ENCODE assay signal across 9 cellular contexts in the genomic region with DNA sequence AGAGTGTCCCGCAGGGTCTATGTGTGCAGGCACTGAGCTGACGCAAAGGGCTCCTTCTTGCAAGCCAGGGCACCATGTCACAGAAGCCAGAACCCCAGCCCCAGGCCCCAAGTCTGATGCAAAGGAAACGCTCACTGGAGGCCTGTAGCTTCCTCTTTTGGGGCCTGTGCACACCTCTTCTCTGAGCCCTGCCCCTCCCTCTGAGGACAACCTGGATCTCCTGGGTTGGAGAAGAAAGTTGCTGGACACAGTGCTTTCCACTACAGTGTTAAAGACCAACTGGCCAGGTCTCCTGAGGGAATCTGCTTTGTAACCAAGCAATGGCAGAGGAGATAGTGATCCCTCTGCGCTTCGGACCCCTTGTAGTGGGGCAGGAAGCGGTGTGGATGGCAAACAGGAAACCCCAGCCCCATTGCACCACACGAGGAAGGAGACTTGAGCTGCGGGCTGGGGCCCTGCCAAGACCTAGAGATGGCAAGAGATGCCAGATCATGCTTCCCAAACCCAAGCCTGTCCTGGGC. TPM values are rescaled to one million over a fixed set of nuclear protein-coding genes. Genes with fewer than 3 reads are reported as not detected.
A peak's percentile ranks its signal among the peaks of the same experiment; 100 is the strongest.
DNase-seq lines count a peak whose midpoint lies in the region; ATAC-seq and TF ChIP-seq lines count a peak whose summit lies in the region.
"Had no signal": no experiment of that assay in that cellular context is flagged by ENCODE, and none has a peak within 500 bp of the region (broad histone marks: within the 10 kb centered on the region; RNA-seq: fewer than 3 reads in every experiment).

No MANE protein-coding gene starts in this region.

- no peaks in the 10 kb centered on the region for H3K4me1 ChIP-seq in colonic mucosa
- no peaks in the 10 kb centered on the region for H3K4me1 ChIP-seq in psoas muscle

- no peak overlapping the region for H3K4me3 ChIP-seq in GM06990 (replicated peaks; ENCODE audit: low read depth, low read length)
- no peak overlapping the region for H3K4me3 ChIP-seq in colonic mucosa
- no peak overlapping the region for H3K4me3 ChIP-seq in psoas muscle
- H3K4me3 ChIP-seq: K562 had no signal

- H3K27me3 ChIP-seq in GM06990 (replicated peaks; ENCODE audit: control insufficient read depth, insufficient read depth, low read length) = no peaks in the 10 kb centered on the region
- H3K27me3 ChIP-seq in colonic mucosa = no peaks in the 10 kb centered on the region
- H3K27me3 ChIP-seq in psoas muscle (ENCODE audit: insufficient read depth in 3 of 3, low read length in 2 of 3) = peaks cover 0 to 4% (median 3%) of the 10 kb centered on the region in 3 donors

- peak overlapping the region; percentile 87 for H3K27ac ChIP-seq in colonic mucosa
- H3K27ac ChIP-seq in psoas muscle = no peak overlapping the region

- no peak for TF ChIP-seq CTCF in GM06990 (IDR thresholded peaks at IDR 0.05; ENCODE audit: insufficient read depth, low read length, poor library complexity, severe bottlenecking)
- TF ChIP-seq CTCF in colonic mucosa (IDR thresholded peaks at IDR 0.05) = no peak
- TF ChIP-seq CTCF in psoas muscle (IDR thresholded peaks at IDR 0.05) = no peak

- peak overlapping the region in 1 of 2 donors; percentile 15 for H3K9ac ChIP-seq in colonic mucosa (ENCODE audit: low read depth in 2 of 2, low read length in 2 of 2)

- intact Hi-C loops in colonic mucosa (cut with DNase I) = no loop called here
- intact Hi-C loops in psoas muscle (cut with DNase I) = no loop called here

- WGBS in psoas muscle, 3 donors = 65 to 73% (median 72%) methylated on average over 8 of the region's 8 CpGs

- H3K9me3 ChIP-seq in colonic mucosa (no peaks in the 10 kb centered on the region), psoas muscle (no peaks in the 10 kb centered on the region)

- DNase-seq in GM06990 (ENCODE audit: extremely low read depth, insufficient read length) (peak; percentile 68), T-helper 22 cell (ENCODE audit: low read depth) (peak; percentile 69), colonic mucosa (peak; percentile 53), psoas muscle (peak; percentile 64 to 80), NCI-H2107 treated with DMSO at 0.1 percent for 48 hours (lab: John Stamatoyannopoulos, UW; ENCODE audit: unreplicated experiment) (no peak)

- peak in 1 of 4 donors; percentile 55 for ATAC-seq in psoas muscle
- ATAC-seq in HG03432 (IDR thresholded peaks at IDR 0.05; ENCODE audit: unreplicated experiment) = no peak
- no peak for ATAC-seq in GM21576 (IDR thresholded peaks at IDR 0.05; ENCODE audit: unreplicated experiment)
- no peak for ATAC-seq in HG03565 (IDR thresholded peaks at IDR 0.05; ENCODE audit: unreplicated experiment)
- ATAC-seq: K562 had no signal

- no peaks in the 10 kb centered on the region for H3K36me3 ChIP-seq in GM06990 (ENCODE audit: control insufficient read depth, insufficient read depth, low read length)
- H3K36me3 ChIP-seq in colonic mucosa = no peaks in the 10 kb centered on the region
- no peaks in the 10 kb centered on the region for H3K36me3 ChIP-seq in psoas muscle (ENCODE audit: insufficient read depth in 1 of 2, low read depth in 1 of 2)

RNA-seq across cellular contexts. Expression of gene RASSF2, which starts 11.7 kb away (rescaled TPM):
- total RNA-seq in colonic mucosa (1 to 10 TPM; 1.6 to 5.4 TPM), psoas muscle (1 to 10 TPM; 2.0 to 2.8 (median 2.2) TPM)
- 1 to 10 TPM in 1 of 3 donors, under 1 TPM in 2; 0.34 to 1.3 (median 0.71) TPM for polyA plus RNA-seq in psoas muscle
